8 cellular contexts compared by ENCODE assay signal in the genomic region with DNA sequence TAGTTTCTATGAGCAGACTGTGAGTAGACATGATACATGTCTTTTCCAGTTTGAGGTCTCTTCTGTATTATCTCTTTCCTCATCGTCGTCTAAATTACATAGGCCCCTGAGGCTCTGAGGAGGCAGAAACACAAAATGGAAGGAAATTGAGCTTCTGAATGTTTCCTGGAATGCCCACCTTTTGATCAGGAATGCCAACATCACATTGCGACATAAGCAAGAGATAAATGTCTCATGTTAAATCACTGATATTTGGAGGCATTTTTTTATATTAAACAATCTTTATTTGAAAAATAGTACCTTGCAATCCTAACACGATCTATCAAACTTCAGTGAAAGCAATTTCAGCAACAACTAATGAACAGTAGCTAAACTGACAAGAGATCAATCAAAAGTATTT.
"Had no signal": no experiment of that assay in that cellular context is flagged by ENCODE, and none has a peak within 500 bp of the region (broad histone marks: within the 10 kb centered on the region; RNA-seq: fewer than 3 reads in every experiment).

No MANE protein-coding gene starts in this region.

- DNase-seq: GM23248, GOT3, H7, HFFc6 had no signal

- H3K4me3 ChIP-seq: GM23248, HAP-1, K562 had no signal

- H3K36me3 ChIP-seq: HAP-1 had no signal

- H3K27ac ChIP-seq: GM23248, HL-60 had no signal

- H3K4me3 Mint-ChIP-seq: HFFc6 had no signal

- H2AFZ ChIP-seq: GM23248 had no signal

- H3K9me3 Mint-ChIP-seq: HFFc6 had no signal

- H3K4me1 ChIP-seq: HAP-1 had no signal

- H3K9ac ChIP-seq: GM23248 had no signal

- FAIRE-seq: K562 had no signal

- ATAC-seq: HCT116, K562 had no signal

- H3K9me3 ChIP-seq: HAP-1 had no signal
